In genomic region chr1:36166938-36167910, GRCh38 we compare ENCODE assay signal across 9 cellular contexts. TPM values are rescaled to one million over a fixed set of nuclear protein-coding genes. Genes with fewer than 3 reads are reported as not detected.
DNase-seq lines count a peak whose midpoint lies in the region; ATAC-seq and TF ChIP-seq lines count a peak whose summit lies in the region.
"Had no signal": no experiment of that assay in that cellular context is flagged by ENCODE, and none has a peak within 500 bp of the region (broad histone marks: within the 10 kb centered on the region; RNA-seq: fewer than 3 reads in every experiment).

No MANE protein-coding gene starts in this region.

- no peak for TF ChIP-seq POLR2A in gastrocnemius medialis (IDR thresholded peaks at IDR 0.05)
- no peak for TF ChIP-seq POLR2A in Peyer's patch (IDR thresholded peaks at IDR 0.05)

- H3K4me3 ChIP-seq in HEK293 (ENCODE audit: low read depth, low read length) (no peak overlapping the region), gastrocnemius medialis (no peak overlapping the region), Caco-2 (ENCODE audit: low read depth, low read length) (no peak overlapping the region), Peyer's patch (no peak overlapping the region)

- H3K9me3 Mint-ChIP-seq in activated CD8-positive, alpha-beta T cell treated with anti-CD3 and anti-CD28 coated beads for 36 hours: no peaks in the 10 kb centered on the region
- no peaks in the 10 kb centered on the region for H3K9me3 Mint-ChIP-seq in Caco-2 (ENCODE audit: unreplicated experiment)

- H3K27ac ChIP-seq in HEK293 (ENCODE audit: extremely low read depth, low read depth, low read length): no peak overlapping the region
- peak overlapping the region; percentile 97 to 100 (median 99) for H3K27ac ChIP-seq in gastrocnemius medialis
- peak overlapping the region in 1 of 4 donors; percentile 46 for H3K27ac ChIP-seq in Peyer's patch

- ATAC-seq in activated CD8-positive, alpha-beta T cell treated with anti-CD3 and anti-CD28 coated beads for 36 hours: no peak
- peak; percentile 65 to 78 for ATAC-seq in gastrocnemius medialis

- peaks cover 41% of the 10 kb centered on the region for H3K4me1 Mint-ChIP-seq in activated CD8-positive, alpha-beta T cell treated with anti-CD3 and anti-CD28 coated beads for 36 hours (ENCODE audit: low read depth)
- H3K4me1 Mint-ChIP-seq in Caco-2 (ENCODE audit: low read depth, unreplicated experiment): peaks cover 6% of the 10 kb centered on the region

- peaks cover 30% of the 10 kb centered on the region for H3K36me3 Mint-ChIP-seq in activated CD8-positive, alpha-beta T cell treated with anti-CD3 and anti-CD28 coated beads for 36 hours (ENCODE audit: low read depth)
- peaks cover 21% of the 10 kb centered on the region for H3K36me3 Mint-ChIP-seq in Caco-2 (ENCODE audit: insufficient read depth, unreplicated experiment)

- H3K27me3 Mint-ChIP-seq in activated CD8-positive, alpha-beta T cell treated with anti-CD3 and anti-CD28 coated beads for 36 hours: no peaks in the 10 kb centered on the region
- H3K27me3 Mint-ChIP-seq in Caco-2 (ENCODE audit: insufficient read depth, unreplicated experiment): no peaks in the 10 kb centered on the region

- H3K9me3 ChIP-seq in HEK293 (ENCODE audit: control insufficient read depth, insufficient read depth, low read depth, low read length) (no peaks in the 10 kb centered on the region), gastrocnemius medialis (no peaks in the 10 kb centered on the region), Caco-2 (no peaks in the 10 kb centered on the region), Peyer's patch (no peaks in the 10 kb centered on the region)

- TF ChIP-seq CTCF in HEK293 (tag by site-specific recombination; IDR thresholded peaks at IDR 0.05): no peak
- TF ChIP-seq CTCF in activated CD8-positive, alpha-beta T cell treated with anti-CD3 and anti-CD28 coated beads for 36 hours (IDR thresholded peaks at IDR 0.05): no peak
- no peak for TF ChIP-seq CTCF in gastrocnemius medialis (IDR thresholded peaks at IDR 0.05 in 4 of 5, conservative IDR thresholded peaks at IDR 0.05 in 1 of 5)
- no peak for TF ChIP-seq CTCF in Caco-2 (IDR thresholded peaks at IDR 0.05; ENCODE audit: insufficient read depth in 1 of 2, low read depth in 1 of 2, low read length in 1 of 2, severe bottlenecking in 1 of 2, unreplicated experiment in 1 of 2)
- TF ChIP-seq CTCF in Peyer's patch (IDR thresholded peaks at IDR 0.05): no peak

- CTCF ChIA-PET in HEK293 (lab: Yijun Ruan, JAX) (interaction anchor here (0.6 to 1.1 kb wide), 3 partner anchors 18 to 69 kb away, joined by 4 to 7 read pairs (median 4); partner anchors contain the start of gene TRAPPC3), Caco-2 (lab: Charles Lee) (no interaction called here)
- CTCF ChIA-PET in activated CD8-positive, alpha-beta T cell treated with anti-CD3 and anti-CD28 coated beads for 36 hours (lab: Charles Lee): interaction anchor here (1.7 kb wide), 2 partner anchors 17 to 20 kb away, joined by 4 to 5 read pairs; no protein-coding TSS in a partner anchor

- POLR2A ChIA-PET in HEK293 (lab: Yijun Ruan, JAX): interaction anchor here (1.3 kb wide), 1 partner anchor 45 kb away, joined by 7 read pairs; no protein-coding TSS in a partner anchor
- POLR2A ChIA-PET in activated CD8-positive, alpha-beta T cell treated with anti-CD3 and anti-CD28 coated beads for 36 hours (lab: Charles Lee): interaction anchor here (1.0 to 1.8 kb wide), 3 partner anchors 12 to 20 kb away, joined by 3 to 4 read pairs (median 3); no protein-coding TSS in a partner anchor
- POLR2A ChIA-PET in Caco-2 (lab: Charles Lee): interaction anchor here (0.6 kb wide), 2 partner anchors 18 to 267 kb away, joined by 3 to 4 read pairs; no protein-coding TSS in a partner anchor

- no peak overlapping the region for H3K4me3 Mint-ChIP-seq in activated CD8-positive, alpha-beta T cell treated with anti-CD3 and anti-CD28 coated beads for 36 hours
- H3K4me3 Mint-ChIP-seq in Caco-2 (ENCODE audit: unreplicated experiment): no peak overlapping the region

- H3K4me1 ChIP-seq in HEK293 (ENCODE audit: control insufficient read depth, insufficient read depth, low read length): no peaks in the 10 kb centered on the region
- peaks cover 85 to 89% of the 10 kb centered on the region in 2 donors for H3K4me1 ChIP-seq in gastrocnemius medialis
- no peaks in the 10 kb centered on the region for H3K4me1 ChIP-seq in Caco-2
- peaks cover 0 to 30% (median 4%) of the 10 kb centered on the region in 4 donors for H3K4me1 ChIP-seq in Peyer's patch

- intact Hi-C loops in activated CD8-positive, alpha-beta T cell treated with anti-CD3 and anti-CD28 coated beads for 36 hours (cut with micrococcal nuclease): no loop called here
- intact Hi-C loops in gastrocnemius medialis (cut with DNase I; ENCODE audit: low total_unique reads): no loop called here
- intact Hi-C loops in Caco-2 (cut with micrococcal nuclease; ENCODE audit: unreplicated experiment): no loop called here

- H3K27me3 ChIP-seq in gastrocnemius medialis (no peaks in the 10 kb centered on the region), Caco-2 (replicated peaks; ENCODE audit: control insufficient read depth, insufficient read depth, low read length) (no peaks in the 10 kb centered on the region), Peyer's patch (no peaks in the 10 kb centered on the region)

- H3K36me3 ChIP-seq in HEK293 (ENCODE audit: control insufficient read depth in 2 of 2, insufficient read depth in 1 of 2, low read length in 2 of 2) (peaks cover 0 to 73% of the 10 kb centered on the region in 2 experiments; a peak in 2 of 3 replicates), gastrocnemius medialis (peaks cover 0 to 14% of the 10 kb centered on the region in 2 donors), Caco-2 (ENCODE audit: control insufficient read depth, insufficient read depth, low read length) (no peaks in the 10 kb centered on the region), Peyer's patch (peaks cover 0 to 25% (median 0%) of the 10 kb centered on the region in 3 donors)

- BruUV-seq in Caco-2 (replicated peaks; lab: Mats Ljungman, UMichigan): no TSS peak

- DNase-seq in activated CD8-positive, alpha-beta T cell treated with anti-CD3 and anti-CD28 coated beads for 36 hours: no peak
- DNase-seq in fibroblast of peridontal ligament (ENCODE audit: extremely low read depth) (peak; percentile 77), gastrocnemius medialis (peak; percentile 57 to 90), Caco-2 (no peak), HUDEP-2 (lab: John Stamatoyannopoulos, UW; ENCODE audit: unreplicated experiment in 76 of 76) (no peak), Peyer's patch (no peak)
- no peak for DNase-seq in stimulated activated CD4-positive, alpha-beta T cell treated with anti-CD3 and anti-CD28 coated beads, Interleukin-12 subunit alpha, Interleukin-12 subunit beta, amount 100 ng/mL, for 4 hours
- DNase-seq: midbrain had no signal

- in situ Hi-C loops in gastrocnemius medialis (cut with MboI; ENCODE audit: low sequenced_read_pairs in 4 of 4): no loop called here

- H3K27ac Mint-ChIP-seq in activated CD8-positive, alpha-beta T cell treated with anti-CD3 and anti-CD28 coated beads for 36 hours: peak overlapping the region; percentile 28
- no peak overlapping the region for H3K27ac Mint-ChIP-seq in Caco-2 (ENCODE audit: unreplicated experiment)

TF ChIP-seq in HEK293, 187 proteins besides CTCF, POLR2A, EP300 and RAD21 (continues in another document):
- TF ChIP-seq HIC1 (tag by site-specific recombination; IDR thresholded peaks at IDR 0.05): no peak
- no peak for TF ChIP-seq ZNF335 (tag by site-specific recombination; conservative IDR thresholded peaks at IDR 0.05)
- TF ChIP-seq ZNF48 (tag by site-specific recombination; IDR thresholded peaks at IDR 0.05): no peak
- peak; percentile 84 for TF ChIP-seq KLF17 (tag by site-specific recombination; IDR thresholded peaks at IDR 0.05)

RNA-seq across cellular contexts. Expression of gene MAP7D1, which starts 11.3 kb away (rescaled TPM):
- 100 to 1,000 TPM; 125 to 129 TPM for total RNA-seq in activated CD8-positive, alpha-beta T cell treated with anti-CD3 and anti-CD28 coated beads for 36 hours
- total RNA-seq in gastrocnemius medialis: 100 to 1,000 TPM; 376 to 967 (median 474) TPM
- total RNA-seq in Caco-2 (2022): 33.7 and 37.7 TPM in 2 replicates
- 10 to 100 TPM; 38.2 to 62.7 (median 46.4) TPM for total RNA-seq in Peyer's patch

RNA-seq across cellular contexts. Expression of gene TRAPPC3, which starts 17.9 kb away (rescaled TPM):
- total RNA-seq in activated CD8-positive, alpha-beta T cell treated with anti-CD3 and anti-CD28 coated beads for 36 hours: 10 to 100 TPM; 47.9 to 48.4 TPM
- 10 to 100 TPM; 57.5 to 72.4 (median 63.5) TPM for total RNA-seq in gastrocnemius medialis
- total RNA-seq in Caco-2 (2022): 35.4 and 37.9 TPM in 2 replicates
- total RNA-seq in Peyer's patch: 100 to 1,000 TPM in 1 of 4 donors, 10 to 100 TPM in 3; 56.2 to 113 (median 73.7) TPM

RNA-seq across cellular contexts. Expression of gene COL8A2, which starts 42.2 kb away (rescaled TPM):
- total RNA-seq in activated CD8-positive, alpha-beta T cell treated with anti-CD3 and anti-CD28 coated beads for 36 hours: under 1 TPM; 0.83 to 0.85 TPM
- total RNA-seq in gastrocnemius medialis: 1 to 10 TPM in 1 of 4 donors, under 1 TPM in 3; 0.61 to 1.6 (median 0.81) TPM
- total RNA-seq in Caco-2 (2022): 0.07 and 0.18 TPM in 2 replicates
- 1 to 10 TPM in 3 of 4 donors, under 1 TPM in 1; 0.83 to 1.3 (median 1.1) TPM for total RNA-seq in Peyer's patch

RNA-seq across cellular contexts. Expression of gene THRAP3, which starts 57.0 kb away (rescaled TPM):
- total RNA-seq in activated CD8-positive, alpha-beta T cell treated with anti-CD3 and anti-CD28 coated beads for 36 hours: 100 to 1,000 TPM; 119 to 121 TPM
- total RNA-seq in gastrocnemius medialis (100 to 1,000 TPM in 3 of 4 donors, 10 to 100 TPM in 1; 88.2 to 174 (median 146) TPM), Caco-2 (2022) (86.8 and 89.1 TPM in 2 replicates), Peyer's patch (10 to 100 TPM; 49.5 to 99.0 (median 64.4) TPM)

Comparison
In these comparisons a context has a peak if more than half of its experiments do, and no peak if none do; other contexts are left out.
1. DNase-seq: peak in fibroblast of peridontal ligament (single experiment) and gastrocnemius medialis (2 of 2); none in activated CD8-positive, alpha-beta T cell treated with anti-CD3 and anti-CD28 coated beads for 36 hours (single experiment), Caco-2 (0 of 2), HUDEP-2 (0 of 76), stimulated activated CD4-positive, alpha-beta T cell treated with anti-CD3 and anti-CD28 coated beads, Interleukin-12 subunit alpha, Interleukin-12 subunit beta, amount 100 ng/mL, for 4 hours (single experiment) and Peyer's patch (0 of 3).